ENCODE assay signal across 1 cellular context in genomic region chr2:160901631-160902030, GRCh38.
TF ChIP-seq lines count a peak whose summit lies in the region.

No MANE protein-coding gene starts in this region.

TF ChIP-seq in IMR-90, 13 proteins besides CTCF, POLR2A, EP300 and RAD21:
- TF ChIP-seq ELK1 (IDR thresholded peaks at IDR 0.05; ENCODE audit: borderline replicate concordance, low read depth, low read length) (no peak), BHLHE40 (IDR thresholded peaks at IDR 0.05; ENCODE audit: low read depth, low read length) (no peak), RCOR1 (IDR thresholded peaks at IDR 0.05; ENCODE audit: insufficient replicate concordance, low read length) (no peak), CEBPB (IDR thresholded peaks at IDR 0.05; ENCODE audit: low read depth, low read length) (no peak), NFE2L2 (IDR thresholded peaks at IDR 0.05; ENCODE audit: low read depth, low read length) (no peak), MXI1 (IDR thresholded peaks at IDR 0.05; ENCODE audit: borderline replicate concordance, low read depth, low read length) (no peak), USF2 (IDR thresholded peaks at IDR 0.05; ENCODE audit: low read depth, low read length) (no peak), RFX5 (IDR thresholded peaks at IDR 0.05; ENCODE audit: low read depth, low read length) (no peak), MAZ (IDR thresholded peaks at IDR 0.05; ENCODE audit: borderline replicate concordance, low read depth, low read length) (no peak), FOS (IDR thresholded peaks at IDR 0.05; ENCODE audit: low read depth, low read length) (no peak), MAFK (IDR thresholded peaks at IDR 0.05; ENCODE audit: low read depth, low read length) (no peak), CHD1 (IDR thresholded peaks at IDR 0.05; ENCODE audit: low read depth, low read length) (no peak), SMC3 (IDR thresholded peaks at IDR 0.05; ENCODE audit: low read depth, low read length) (no peak)
